12 cellular contexts compared by ENCODE assay signal in genomic region chr17:55664287-55664686, GRCh38. TPM values are rescaled to one million over a fixed set of nuclear protein-coding genes. Genes with fewer than 3 reads are reported as not detected.
A peak's percentile ranks its signal among the peaks of the same experiment; 100 is the strongest.
DNase-seq lines count a peak whose midpoint lies in the region; ATAC-seq, FAIRE-seq and TF ChIP-seq lines count a peak whose summit lies in the region.
"Had no signal": no experiment of that assay in that cellular context is flagged by ENCODE, and none has a peak within 500 bp of the region (broad histone marks: within the 10 kb centered on the region; RNA-seq: fewer than 3 reads in every experiment).

No MANE protein-coding gene starts in this region.

- no peaks in the 10 kb centered on the region for H3K27me3 Mint-ChIP-seq in activated B cell treated with CpG ODN at 0.5 μM for 24 hours
- peaks cover 3% of the 10 kb centered on the region; the same call in 1 of the 2 replicates for H3K27me3 Mint-ChIP-seq in HFFc6 (ENCODE audit: insufficient read depth)
- H3K27me3 Mint-ChIP-seq: brain had no signal

- POLR2A ChIA-PET in activated B cell treated with CpG ODN at 0.5 μM for 24 hours (lab: Charles Lee), result no interaction called here

- peak; percentile 81 for FAIRE-seq in GM18507 (lab: Jason Lieb, UNC)
- FAIRE-seq: HTR-8/SVneo had no signal

- CTCF ChIA-PET in activated B cell treated with CpG ODN at 0.5 μM for 24 hours (lab: Charles Lee), result no interaction called here

- intact Hi-C loops in activated B cell treated with CpG ODN at 0.5 μM for 24 hours (cut with micrococcal nuclease), result no loop called here

- ATAC-seq in GM21528 (IDR thresholded peaks at IDR 0.05; ENCODE audit: low FRiP score, unreplicated experiment) (peak; percentile 80), HG03432 (IDR thresholded peaks at IDR 0.05; ENCODE audit: unreplicated experiment) (peak; percentile 87), activated B cell treated with CpG ODN at 0.5 μM for 24 hours (ENCODE audit: low read depth) (peak; percentile 99)
- ATAC-seq: activated CD8-positive, alpha-beta T cell treated with anti-CD3 and anti-CD28 coated beads, Interleukin-2, amount 10 ng/mL, durations not matched to agents 7 days and 5 days had no signal

- H3K27ac Mint-ChIP-seq in activated B cell treated with CpG ODN at 0.5 μM for 24 hours (peak overlapping the region; percentile 41), HFFc6 (no peak overlapping the region)
- H3K27ac Mint-ChIP-seq: activated CD8-positive, alpha-beta T cell treated with anti-CD3 and anti-CD28 coated beads, Interleukin-2, amount 10 ng/mL, durations not matched to agents 7 days and 5 days; brain had no signal

- H3K4me3 Mint-ChIP-seq in activated B cell treated with CpG ODN at 0.5 μM for 24 hours (peak overlapping the region; percentile 3), HFFc6 (no peak overlapping the region)
- H3K4me3 Mint-ChIP-seq: activated CD8-positive, alpha-beta T cell treated with anti-CD3 and anti-CD28 coated beads, Interleukin-2, amount 10 ng/mL, durations not matched to agents 7 days and 5 days; brain had no signal

- DNase-seq in GM18507 (ENCODE audit: extremely low spot score, insufficient read length, low read depth) (peak; percentile 12), activated B cell treated with CpG ODN at 0.5 μM for 24 hours (peak; percentile 16), NCI-H1048 (lab: John Stamatoyannopoulos, UW) (no peak), NCI-H1417 (lab: John Stamatoyannopoulos, UW) (no peak), HFFc6 (no peak), NCI-H446 (lab: John Stamatoyannopoulos, UW) (no peak)
- DNase-seq: activated CD8-positive, alpha-beta T cell treated with anti-CD3 and anti-CD28 coated beads, Interleukin-2, amount 10 ng/mL, durations not matched to agents 7 days and 5 days; foreskin melanocyte had no signal

- TF ChIP-seq CTCF in activated B cell treated with CpG ODN at 0.5 μM for 24 hours (IDR thresholded peaks at IDR 0.05) (no peak), HFFc6 (IDR thresholded peaks at IDR 0.05) (no peak)

- H3K4me1 Mint-ChIP-seq in activated B cell treated with CpG ODN at 0.5 μM for 24 hours (peaks cover 41% of the 10 kb centered on the region), HFFc6 (ENCODE audit: low read depth) (no peaks in the 10 kb centered on the region)

- H3K9me3 Mint-ChIP-seq in activated B cell treated with CpG ODN at 0.5 μM for 24 hours (no peaks in the 10 kb centered on the region), HFFc6 (no peaks in the 10 kb centered on the region)

- H3K36me3 Mint-ChIP-seq in activated B cell treated with CpG ODN at 0.5 μM for 24 hours (ENCODE audit: low read depth) (no peaks in the 10 kb centered on the region), HFFc6 (ENCODE audit: low read depth) (no peaks in the 10 kb centered on the region)
- H3K36me3 Mint-ChIP-seq: brain had no signal

RNA-seq across cellular contexts. Expression of gene TMEM100, which starts 58.4 kb away (rescaled TPM):
- not detected in 2 replicates for total RNA-seq in activated B cell treated with CpG ODN at 0.5 μM for 24 hours
- total RNA-seq in HFFc6 (2021; fragmentation: NEBNext Ultra II Directional; extraction: Animal tissue kit (Norgen Biotek cat#: 25700)), result under 1 TPM in 2 of 6 experiments, not detected in 4; 0.18 to 0.26 TPM
- total RNA-seq: activated CD8-positive, alpha-beta T cell treated with anti-CD3 and anti-CD28 coated beads, Interleukin-2, amount 10 ng/mL, durations not matched to agents 7 days and 5 days had no signal

Comparison
In these comparisons a context has a peak if more than half of its experiments do, and no peak if none do; other contexts are left out.
1. DNase-seq: peak in GM18507 (single experiment) and activated B cell treated with CpG ODN at 0.5 μM for 24 hours (single experiment); none in NCI-H1048 (single experiment), NCI-H1417 (0 of 3), HFFc6 (single experiment) and NCI-H446 (0 of 2).
2. Peak in every context shown above with its lines, with median percentiles within 50 percentile points of each other: ATAC-seq.